Comparison of ENCODE assay signal across 8 cellular contexts in the genomic region with DNA sequence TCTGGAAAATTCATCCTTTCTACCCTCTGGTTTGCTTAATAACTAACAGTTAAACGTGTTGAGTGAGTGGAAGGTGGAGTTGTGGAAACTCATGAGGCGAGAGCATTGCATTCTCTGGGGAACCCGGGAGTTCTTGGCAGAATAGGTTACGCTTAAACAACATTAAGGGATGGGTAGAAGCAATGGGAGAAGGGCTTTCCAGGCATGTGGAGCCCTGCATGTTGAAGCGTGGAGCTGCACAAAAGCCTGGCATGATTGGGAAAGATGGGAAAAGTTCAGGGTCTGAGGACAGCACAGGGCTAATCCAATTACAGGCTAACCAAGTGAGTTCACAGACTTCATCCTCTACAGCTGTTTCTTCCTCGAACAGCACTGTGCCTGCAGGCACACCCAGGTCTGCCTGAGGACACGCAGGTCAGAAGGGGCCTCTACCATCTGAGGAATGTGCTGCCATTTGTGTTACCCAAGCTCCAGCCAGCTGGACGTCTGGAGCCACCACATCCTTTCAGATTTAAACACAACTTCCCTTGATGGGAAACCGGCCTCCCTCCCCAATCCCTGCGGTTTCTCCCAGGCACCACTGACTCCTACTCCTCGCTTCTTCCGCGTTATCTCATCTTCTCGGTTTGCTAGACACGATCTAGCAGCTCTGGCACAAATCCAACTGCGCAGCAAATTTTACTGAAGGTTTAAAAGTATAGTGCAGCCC.
DNase-seq lines count a peak whose midpoint lies in the region; ATAC-seq and TF ChIP-seq lines count a peak whose summit lies in the region.

No MANE protein-coding gene starts in this region.

- CTCF ChIA-PET in activated CD4-positive, alpha-beta T cell treated with anti-CD3 and anti-CD28 coated beads, Interleukin-2, amount 10 ng/mL, durations not matched to agents 7 days and 5 days (lab: Charles Lee), result no interaction called here

- H3K27me3 Mint-ChIP-seq in activated CD4-positive, alpha-beta T cell treated with anti-CD3 and anti-CD28 coated beads, Interleukin-2, amount 10 ng/mL, durations not matched to agents 7 days and 5 days, result peaks cover 30% of the 10 kb centered on the region

- POLR2A ChIA-PET in activated CD4-positive, alpha-beta T cell treated with anti-CD3 and anti-CD28 coated beads, Interleukin-2, amount 10 ng/mL, durations not matched to agents 7 days and 5 days (lab: Charles Lee), result no interaction called here

- H3K27ac Mint-ChIP-seq in activated CD4-positive, alpha-beta T cell treated with anti-CD3 and anti-CD28 coated beads, Interleukin-2, amount 10 ng/mL, durations not matched to agents 7 days and 5 days, result no peak overlapping the region

- H3K27ac ChIP-seq in dorsolateral prefrontal cortex, result peak overlapping the region in 53 of 59 donors; percentile 3 to 89 (median 63)
- H3K27ac ChIP-seq in lower lobe of right lung, result peak overlapping the region; percentile 92
- peak overlapping the region; percentile 90 for H3K27ac ChIP-seq in urinary bladder (ENCODE audit: low read depth)

- DNase-seq in NB4 (ENCODE audit: low read depth), result peak; percentile 97
- peak in 2 of 10 donors; percentile 19 to 40 for DNase-seq in dorsolateral prefrontal cortex
- peak; percentile 70 for DNase-seq in lower lobe of right lung
- no peak for DNase-seq in activated CD4-positive, alpha-beta T cell treated with anti-CD3 and anti-CD28 coated beads, Interleukin-2, amount 10 ng/mL, durations not matched to agents 7 days and 5 days
- DNase-seq in activated CD4-positive, CD25-positive, alpha-beta regulatory T cell (lab: John Stamatoyannopoulos, UW), result no peak

- TF ChIP-seq POLR2A in NB4 (IDR thresholded peaks at IDR 0.05; ENCODE audit: extremely low read depth, insufficient read length), result no peak

- intact Hi-C loops in dorsolateral prefrontal cortex (cut with DNase I), result no loop called here
- intact Hi-C loops in lower lobe of right lung (cut with DNase I), result no loop called here

- H3K36me3 ChIP-seq in lower lobe of right lung (peaks cover 2% of the 10 kb centered on the region), urinary bladder (ENCODE audit: insufficient read depth) (no peaks in the 10 kb centered on the region)

- H3K4me3 ChIP-seq in NB4 (ENCODE audit: low read depth, low read length) (peak overlapping the region; percentile 41), dorsolateral prefrontal cortex (peak overlapping the region in 23 of 59 donors; percentile 1 to 41 (median 26)), lower lobe of right lung (no peak overlapping the region), urinary bladder (ENCODE audit: low read depth, low read length) (no peak overlapping the region)

- H3K4me1 Mint-ChIP-seq in activated CD4-positive, alpha-beta T cell treated with anti-CD3 and anti-CD28 coated beads, Interleukin-2, amount 10 ng/mL, durations not matched to agents 7 days and 5 days, result peaks cover 8% of the 10 kb centered on the region

- ATAC-seq in lower lobe of right lung (peak; percentile 70 to 76), GM21529 (IDR thresholded peaks at IDR 0.05; ENCODE audit: unreplicated experiment) (no peak), HG03280 (IDR thresholded peaks at IDR 0.05; ENCODE audit: unreplicated experiment) (no peak)

- no peak for TF ChIP-seq CTCF in NB4 (IDR thresholded peaks at IDR 0.05; ENCODE audit: low read depth, low read length)
- no peak for TF ChIP-seq CTCF in dorsolateral prefrontal cortex (IDR thresholded peaks at IDR 0.05 in 54 of 56, conservative IDR thresholded peaks at IDR 0.05 in 2 of 56; ENCODE audit: low read depth in 1 of 56, partially characterized antibody in 56 of 56)
- no peak for TF ChIP-seq CTCF in lower lobe of right lung (IDR thresholded peaks at IDR 0.05)

- H3K4me1 ChIP-seq in lower lobe of right lung, result peaks cover 28% of the 10 kb centered on the region
- peaks cover 2% of the 10 kb centered on the region for H3K4me1 ChIP-seq in urinary bladder (ENCODE audit: insufficient read depth)

- H3K9me3 ChIP-seq in lower lobe of right lung, result no peaks in the 10 kb centered on the region

- H3K4me3 Mint-ChIP-seq in activated CD4-positive, alpha-beta T cell treated with anti-CD3 and anti-CD28 coated beads, Interleukin-2, amount 10 ng/mL, durations not matched to agents 7 days and 5 days, result no peak overlapping the region

- WGBS in urinary bladder, result 17% methylated on average over 16 of the region's 16 CpGs

- no peaks in the 10 kb centered on the region for H3K36me3 Mint-ChIP-seq in activated CD4-positive, alpha-beta T cell treated with anti-CD3 and anti-CD28 coated beads, Interleukin-2, amount 10 ng/mL, durations not matched to agents 7 days and 5 days (ENCODE audit: low read depth)

- H3K9me3 Mint-ChIP-seq in activated CD4-positive, alpha-beta T cell treated with anti-CD3 and anti-CD28 coated beads, Interleukin-2, amount 10 ng/mL, durations not matched to agents 7 days and 5 days, result no peaks in the 10 kb centered on the region

- no peaks in the 10 kb centered on the region for H3K27me3 ChIP-seq in dorsolateral prefrontal cortex
- H3K27me3 ChIP-seq in lower lobe of right lung (ENCODE audit: low read depth), result no peaks in the 10 kb centered on the region

Comparison
In these comparisons a context has a peak if more than half of its experiments do, and no peak if none do; other contexts are left out.
1. DNase-seq: peak in NB4 (single experiment) and lower lobe of right lung (single experiment); none in activated CD4-positive, alpha-beta T cell treated with anti-CD3 and anti-CD28 coated beads, Interleukin-2, amount 10 ng/mL, durations not matched to agents 7 days and 5 days (single experiment) and activated CD4-positive, CD25-positive, alpha-beta regulatory T cell (0 of 4).
2. ATAC-seq: peak in lower lobe of right lung (2 of 2); none in GM21529 (single experiment) and HG03280 (single experiment).
3. Peak in every context shown above with its lines, with median percentiles within 50 percentile points of each other: H3K27ac ChIP-seq.